Comparison of ENCODE assay signal across 2 cellular contexts in the genomic region with DNA sequence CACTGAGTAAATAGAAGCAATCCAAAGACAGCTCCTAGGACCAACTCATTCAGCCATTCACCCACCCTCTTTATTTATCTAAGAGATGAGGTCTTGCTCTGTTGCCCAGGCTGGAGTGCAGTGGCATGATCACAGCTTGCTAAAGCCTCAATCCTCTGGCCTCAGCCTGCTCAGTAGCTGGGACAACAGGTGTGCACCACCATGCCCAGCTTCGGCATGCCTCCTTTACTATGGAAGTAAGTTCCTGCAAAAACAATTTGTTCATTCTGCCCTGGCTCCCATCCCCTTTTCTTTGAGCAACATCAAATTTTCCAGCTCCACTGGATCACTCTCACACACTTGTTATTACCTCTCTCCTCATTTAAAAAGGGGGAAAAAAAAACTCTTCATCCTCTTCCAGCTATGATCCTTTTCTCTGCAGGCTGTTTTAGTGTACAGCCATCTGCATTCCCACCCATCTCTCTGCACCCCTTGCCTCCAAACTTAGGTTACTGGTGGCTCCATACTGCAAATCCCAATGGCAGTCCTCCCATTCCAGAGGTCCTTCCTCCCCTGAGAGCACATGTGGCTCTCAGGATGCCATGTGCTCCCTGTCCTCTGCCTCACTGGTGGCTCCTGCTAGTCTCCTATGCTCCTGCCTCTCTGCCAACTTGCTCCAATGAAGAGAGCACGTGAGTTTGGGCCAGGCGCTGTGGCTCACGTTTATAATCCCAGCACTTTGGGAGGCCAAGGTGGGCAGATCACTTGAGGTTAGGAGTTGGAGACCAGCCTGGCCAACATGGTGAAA.
TF ChIP-seq lines count a peak whose summit lies in the region.

No MANE protein-coding gene starts in this region.

TF ChIP-seq in K562, 482 proteins besides CTCF, POLR2A, EP300 and RAD21:
- TF ChIP-seq ZNF274 (IDR thresholded peaks at IDR 0.05; ENCODE audit: borderline replicate concordance, low read depth, low read length), result no peak
- TF ChIP-seq ZNF75A (CRISPR knock-in tag; IDR thresholded peaks at IDR 0.05), result no peak
- no peak for TF ChIP-seq ZNF76 (CRISPR knock-in tag; IDR thresholded peaks at IDR 0.05; ENCODE audit: borderline replicate concordance)
- TF ChIP-seq HCFC1 (IDR thresholded peaks at IDR 0.05; ENCODE audit: low read depth, low read length), result no peak
- TF ChIP-seq ZNF444 (CRISPR knock-in tag; IDR thresholded peaks at IDR 0.05), result no peak
- TF ChIP-seq ZNF3 (CRISPR knock-in tag; IDR thresholded peaks at IDR 0.05), result no peak
- no peak for TF ChIP-seq ZEB2 (IDR thresholded peaks at IDR 0.05)
- no peak for TF ChIP-seq NCOA1 (IDR thresholded peaks at IDR 0.05; ENCODE audit: low read depth)
- TF ChIP-seq, protein P1, sequence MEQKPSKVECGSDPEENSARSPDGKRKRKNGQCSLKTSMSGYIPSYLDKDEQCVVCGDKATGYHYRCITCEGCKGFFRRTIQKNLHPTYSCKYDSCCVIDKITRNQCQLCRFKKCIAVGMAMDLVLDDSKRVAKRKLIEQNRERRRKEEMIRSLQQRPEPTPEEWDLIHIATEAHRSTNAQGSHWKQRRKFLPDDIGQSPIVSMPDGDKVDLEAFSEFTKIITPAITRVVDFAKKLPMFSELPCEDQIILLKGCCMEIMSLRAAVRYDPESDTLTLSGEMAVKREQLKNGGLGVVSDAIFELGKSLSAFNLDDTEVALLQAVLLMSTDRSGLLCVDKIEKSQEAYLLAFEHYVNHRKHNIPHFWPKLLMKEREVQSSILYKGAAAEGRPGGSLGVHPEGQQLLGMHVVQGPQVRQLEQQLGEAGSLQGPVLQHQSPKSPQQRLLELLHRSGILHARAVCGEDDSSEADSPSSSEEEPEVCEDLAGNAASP (IDR thresholded peaks at IDR 0.05), result no peak
- TF ChIP-seq ZKSCAN8 (CRISPR knock-in tag; IDR thresholded peaks at IDR 0.05), result no peak
- TF ChIP-seq DDX20 (tag; IDR thresholded peaks at IDR 0.05; ENCODE audit: low read depth), result no peak

TF ChIP-seq in SK-N-SH, 30 proteins besides CTCF, POLR2A, EP300 and RAD21:
- TF ChIP-seq, protein P2, sequence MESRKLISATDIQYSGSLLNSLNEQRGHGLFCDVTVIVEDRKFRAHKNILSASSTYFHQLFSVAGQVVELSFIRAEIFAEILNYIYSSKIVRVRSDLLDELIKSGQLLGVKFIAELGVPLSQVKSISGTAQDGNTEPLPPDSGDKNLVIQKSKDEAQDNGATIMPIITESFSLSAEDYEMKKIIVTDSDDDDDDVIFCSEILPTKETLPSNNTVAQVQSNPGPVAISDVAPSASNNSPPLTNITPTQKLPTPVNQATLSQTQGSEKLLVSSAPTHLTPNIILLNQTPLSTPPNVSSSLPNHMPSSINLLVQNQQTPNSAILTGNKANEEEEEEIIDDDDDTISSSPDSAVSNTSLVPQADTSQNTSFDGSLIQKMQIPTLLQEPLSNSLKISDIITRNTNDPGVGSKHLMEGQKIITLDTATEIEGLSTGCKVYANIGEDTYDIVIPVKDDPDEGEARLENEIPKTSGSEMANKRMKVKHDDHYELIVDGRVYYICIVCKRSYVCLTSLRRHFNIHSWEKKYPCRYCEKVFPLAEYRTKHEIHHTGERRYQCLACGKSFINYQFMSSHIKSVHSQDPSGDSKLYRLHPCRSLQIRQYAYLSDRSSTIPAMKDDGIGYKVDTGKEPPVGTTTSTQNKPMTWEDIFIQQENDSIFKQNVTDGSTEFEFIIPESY (IDR thresholded peaks at IDR 0.05; ENCODE audit: borderline replicate concordance, low read depth), result no peak
- TF ChIP-seq YY1 (IDR thresholded peaks at IDR 0.05; ENCODE audit: low read depth), result no peak
- no peak for TF ChIP-seq RCOR1 (IDR thresholded peaks at IDR 0.05; ENCODE audit: low read length)
- no peak for TF ChIP-seq FOXM1 (IDR thresholded peaks at IDR 0.05; ENCODE audit: low read depth)
- no peak for TF ChIP-seq MEF2A (IDR thresholded peaks at IDR 0.05; ENCODE audit: borderline replicate concordance, low read depth)
- TF ChIP-seq, protein P3, sequence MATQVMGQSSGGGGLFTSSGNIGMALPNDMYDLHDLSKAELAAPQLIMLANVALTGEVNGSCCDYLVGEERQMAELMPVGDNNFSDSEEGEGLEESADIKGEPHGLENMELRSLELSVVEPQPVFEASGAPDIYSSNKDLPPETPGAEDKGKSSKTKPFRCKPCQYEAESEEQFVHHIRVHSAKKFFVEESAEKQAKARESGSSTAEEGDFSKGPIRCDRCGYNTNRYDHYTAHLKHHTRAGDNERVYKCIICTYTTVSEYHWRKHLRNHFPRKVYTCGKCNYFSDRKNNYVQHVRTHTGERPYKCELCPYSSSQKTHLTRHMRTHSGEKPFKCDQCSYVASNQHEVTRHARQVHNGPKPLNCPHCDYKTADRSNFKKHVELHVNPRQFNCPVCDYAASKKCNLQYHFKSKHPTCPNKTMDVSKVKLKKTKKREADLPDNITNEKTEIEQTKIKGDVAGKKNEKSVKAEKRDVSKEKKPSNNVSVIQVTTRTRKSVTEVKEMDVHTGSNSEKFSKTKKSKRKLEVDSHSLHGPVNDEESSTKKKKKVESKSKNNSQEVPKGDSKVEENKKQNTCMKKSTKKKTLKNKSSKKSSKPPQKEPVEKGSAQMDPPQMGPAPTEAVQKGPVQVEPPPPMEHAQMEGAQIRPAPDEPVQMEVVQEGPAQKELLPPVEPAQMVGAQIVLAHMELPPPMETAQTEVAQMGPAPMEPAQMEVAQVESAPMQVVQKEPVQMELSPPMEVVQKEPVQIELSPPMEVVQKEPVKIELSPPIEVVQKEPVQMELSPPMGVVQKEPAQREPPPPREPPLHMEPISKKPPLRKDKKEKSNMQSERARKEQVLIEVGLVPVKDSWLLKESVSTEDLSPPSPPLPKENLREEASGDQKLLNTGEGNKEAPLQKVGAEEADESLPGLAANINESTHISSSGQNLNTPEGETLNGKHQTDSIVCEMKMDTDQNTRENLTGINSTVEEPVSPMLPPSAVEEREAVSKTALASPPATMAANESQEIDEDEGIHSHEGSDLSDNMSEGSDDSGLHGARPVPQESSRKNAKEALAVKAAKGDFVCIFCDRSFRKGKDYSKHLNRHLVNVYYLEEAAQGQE (IDR thresholded peaks at IDR 0.05; ENCODE audit: low read depth, low read length), result no peak
- no peak for TF ChIP-seq TEAD4 (IDR thresholded peaks at IDR 0.05; ENCODE audit: borderline replicate concordance, insufficient read depth)
- TF ChIP-seq CHD2 (IDR thresholded peaks at IDR 0.05; ENCODE audit: low read length, partially characterized antibody), result no peak
- TF ChIP-seq MXI1 (IDR thresholded peaks at IDR 0.05; ENCODE audit: low read depth, low read length), result no peak
- TF ChIP-seq, protein P4, sequence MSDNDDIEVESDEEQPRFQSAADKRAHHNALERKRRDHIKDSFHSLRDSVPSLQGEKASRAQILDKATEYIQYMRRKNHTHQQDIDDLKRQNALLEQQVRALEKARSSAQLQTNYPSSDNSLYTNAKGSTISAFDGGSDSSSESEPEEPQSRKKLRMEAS (IDR thresholded peaks at IDR 0.05; ENCODE audit: low read depth), result no peak
- TF ChIP-seq, protein P5, sequence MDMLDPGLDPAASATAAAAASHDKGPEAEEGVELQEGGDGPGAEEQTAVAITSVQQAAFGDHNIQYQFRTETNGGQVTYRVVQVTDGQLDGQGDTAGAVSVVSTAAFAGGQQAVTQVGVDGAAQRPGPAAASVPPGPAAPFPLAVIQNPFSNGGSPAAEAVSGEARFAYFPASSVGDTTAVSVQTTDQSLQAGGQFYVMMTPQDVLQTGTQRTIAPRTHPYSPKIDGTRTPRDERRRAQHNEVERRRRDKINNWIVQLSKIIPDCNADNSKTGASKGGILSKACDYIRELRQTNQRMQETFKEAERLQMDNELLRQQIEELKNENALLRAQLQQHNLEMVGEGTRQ (IDR thresholded peaks at IDR 0.05; ENCODE audit: borderline replicate concordance, low read depth, low read length), result no peak
- TF ChIP-seq JUND (IDR thresholded peaks at IDR 0.05), result no peak
- TF ChIP-seq, protein P6, sequence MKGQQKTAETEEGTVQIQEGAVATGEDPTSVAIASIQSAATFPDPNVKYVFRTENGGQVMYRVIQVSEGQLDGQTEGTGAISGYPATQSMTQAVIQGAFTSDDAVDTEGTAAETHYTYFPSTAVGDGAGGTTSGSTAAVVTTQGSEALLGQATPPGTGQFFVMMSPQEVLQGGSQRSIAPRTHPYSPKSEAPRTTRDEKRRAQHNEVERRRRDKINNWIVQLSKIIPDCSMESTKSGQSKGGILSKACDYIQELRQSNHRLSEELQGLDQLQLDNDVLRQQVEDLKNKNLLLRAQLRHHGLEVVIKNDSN (IDR thresholded peaks at IDR 0.05; ENCODE audit: borderline replicate concordance, low read depth), result no peak
- no peak for TF ChIP-seq GABPA (IDR thresholded peaks at IDR 0.05; ENCODE audit: low read depth)
- TF ChIP-seq, protein P7, sequence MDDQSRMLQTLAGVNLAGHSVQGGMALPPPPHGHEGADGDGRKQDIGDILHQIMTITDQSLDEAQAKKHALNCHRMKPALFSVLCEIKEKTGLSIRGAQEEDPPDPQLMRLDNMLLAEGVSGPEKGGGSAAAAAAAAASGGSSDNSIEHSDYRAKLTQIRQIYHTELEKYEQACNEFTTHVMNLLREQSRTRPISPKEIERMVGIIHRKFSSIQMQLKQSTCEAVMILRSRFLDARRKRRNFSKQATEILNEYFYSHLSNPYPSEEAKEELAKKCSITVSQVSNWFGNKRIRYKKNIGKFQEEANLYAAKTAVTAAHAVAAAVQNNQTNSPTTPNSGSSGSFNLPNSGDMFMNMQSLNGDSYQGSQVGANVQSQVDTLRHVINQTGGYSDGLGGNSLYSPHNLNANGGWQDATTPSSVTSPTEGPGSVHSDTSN (IDR thresholded peaks at IDR 0.05), result no peak
